In the genomic region with DNA sequence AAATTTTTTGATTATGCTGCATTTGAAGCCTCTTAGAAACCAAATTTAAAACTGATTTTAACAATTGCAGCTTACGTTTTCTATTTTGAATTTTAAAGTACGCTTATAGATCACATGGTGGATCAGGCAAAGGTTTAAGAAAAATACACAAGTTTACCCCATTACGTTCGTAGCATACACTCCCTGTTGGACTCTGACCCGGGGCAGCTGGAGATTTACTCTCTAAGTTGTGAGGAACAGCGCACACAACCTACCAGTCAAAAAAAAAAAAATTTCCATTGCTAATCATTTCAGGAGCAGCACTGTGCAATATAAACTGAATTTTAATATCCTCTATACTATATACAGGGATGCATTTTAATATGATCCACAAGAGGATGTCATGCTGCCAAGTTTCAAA, we compare ENCODE assay signal across 27 cellular contexts. TPM values are rescaled to one million over a fixed set of nuclear protein-coding genes. Genes with fewer than 3 reads are reported as not detected.
DNase-seq lines count a peak whose midpoint lies in the region; ATAC-seq, FAIRE-seq and TF ChIP-seq lines count a peak whose summit lies in the region.
"Had no signal": no experiment of that assay in that cellular context is flagged by ENCODE, and none has a peak within 500 bp of the region (broad histone marks: within the 10 kb centered on the region; RNA-seq: fewer than 3 reads in every experiment).

No MANE protein-coding gene starts in this region.

- no peak overlapping the region for H3K27ac ChIP-seq in colonic mucosa
- H3K27ac ChIP-seq in HepG2 (ENCODE audit: extremely low read length, insufficient read depth, low read length) = peak overlapping the region; percentile 28
- H3K27ac ChIP-seq in gastrocnemius medialis = peak overlapping the region; percentile 65 to 74 (median 66)
- H3K27ac ChIP-seq in caudate nucleus (ENCODE audit: low read depth, low read length) = no peak overlapping the region
- H3K27ac ChIP-seq: BLaER1 treated with 17β-estradiol and CSF1 and Interleukin-3, amounts not matched to agents 10 nM and 100 nM; HL-60; RWPE1 had no signal

- 67% methylated on average over 6 of the region's 6 CpGs for WGBS in HepG2 (ENCODE audit: low lambda C conversion rate)

- no peak overlapping the region for H3K4me3 ChIP-seq in colonic mucosa
- H3K4me3 ChIP-seq in HepG2 (replicated peaks in 1 of 3; ENCODE audit: insufficient read depth in 1 of 3, low read depth in 2 of 3, low read length in 3 of 3) = no peak overlapping the region
- H3K4me3 ChIP-seq in gastrocnemius medialis = no peak overlapping the region
- H3K4me3 ChIP-seq: BLaER1 treated with 17β-estradiol and CSF1 and Interleukin-3, amounts not matched to agents 10 nM and 100 nM; GM23338 had no signal

- peaks cover 18% of the 10 kb centered on the region for H3K4me1 Mint-ChIP-seq in activated T-cell treated with anti-CD3 and anti-CD28 coated beads, Interleukin-2, amount 50 U/mL, for 24 hours (ENCODE audit: low read depth)

- peaks cover 49% of the 10 kb centered on the region for H3K79me2 ChIP-seq in HepG2 (ENCODE audit: insufficient read depth, low read length)

- peak overlapping the region; percentile 67 for H3K27ac Mint-ChIP-seq in activated T-cell treated with anti-CD3 and anti-CD28 coated beads, Interleukin-2, amount 50 U/mL, for 24 hours
- H3K27ac Mint-ChIP-seq: GM23338 had no signal

- BruUV-seq in HepG2 (replicated peaks; lab: Mats Ljungman, UMichigan) = no TSS peak

- peaks cover 98% of the 10 kb centered on the region for H3K36me3 Mint-ChIP-seq in activated T-cell treated with anti-CD3 and anti-CD28 coated beads, Interleukin-2, amount 50 U/mL, for 24 hours (ENCODE audit: low read depth)

- no peak for TF ChIP-seq RAD21 in HepG2 (CRISPR knock-in tag; IDR thresholded peaks at IDR 0.05)

- no peak for FAIRE-seq in HepG2 (lab: Jason Lieb, UNC)
- FAIRE-seq: GM12892 had no signal

- POLR2A ChIA-PET in HepG2 (lab: Yijun Ruan, JAX) = no interaction called here

- H3K4me3 Mint-ChIP-seq in activated T-cell treated with anti-CD3 and anti-CD28 coated beads, Interleukin-2, amount 50 U/mL, for 24 hours = no peak overlapping the region
- H3K4me3 Mint-ChIP-seq: GM23338 had no signal

- H3K4me2 ChIP-seq in HepG2 (ENCODE audit: low read depth, low read length) = no peak overlapping the region
- H3K4me2 ChIP-seq: BLaER1 treated with 17β-estradiol and CSF1 and Interleukin-3, amounts not matched to agents 10 nM and 100 nM; GM23338 had no signal

- H3K36me3 ChIP-seq in colonic mucosa (peaks cover 20% of the 10 kb centered on the region), HepG2 (replicated peaks in 1 of 2; ENCODE audit: control insufficient read depth in 1 of 2, insufficient read depth in 2 of 2, low read length in 2 of 2) (peaks cover 18 to 75% of the 10 kb centered on the region in 2 experiments), gastrocnemius medialis (peaks cover 0 to 71% of the 10 kb centered on the region in 2 donors)

- ATAC-seq in HepG2 = peak; percentile 67
- no peak for ATAC-seq in gastrocnemius medialis
- ATAC-seq in GM18873 (IDR thresholded peaks at IDR 0.05; ENCODE audit: low FRiP score, unreplicated experiment) = no peak
- ATAC-seq: GM23338, HCT116 had no signal

- no peaks in the 10 kb centered on the region for H3K9me3 Mint-ChIP-seq in activated T-cell treated with anti-CD3 and anti-CD28 coated beads, Interleukin-2, amount 50 U/mL, for 24 hours
- H3K9me3 Mint-ChIP-seq: CD4-positive, alpha-beta memory T cell; GM23338 had no signal

- no peak for DNase-seq in activated T-cell treated with anti-CD3 and anti-CD28 coated beads, Interleukin-2, amount 50 U/mL, for 24 hours
- no peak for DNase-seq in activated T-cell treated with anti-CD3 and anti-CD28 coated beads, Interleukin-2, amount 50 U/mL, for 1 hour
- DNase-seq in colonic mucosa = peak; percentile 68
- DNase-seq in HepG2 (ENCODE audit: low spot score) = no peak
- DNase-seq in gastrocnemius medialis = no peak
- DNase-seq in caudate nucleus (lab: John Stamatoyannopoulos, UW) = no peak
- no peak for DNase-seq in SIG-M5 treated with dmso at 0.1 percent for 504 hours (lab: John Stamatoyannopoulos, UW; ENCODE audit: unreplicated experiment)
- DNase-seq: 8988T; CD4-positive, alpha-beta memory T cell; KG1; NCI-H1092; NCI-H1436 treated with DMSO at 0.1 percent for 48 hours; NCI-H2029; NCI-H226; NCI-H510A treated with DMSO at 0.1 percent for 48 hours; NCI-H774; NK-92 treated with Interleukin-12 subunit alpha and Interleukin-12 subunit beta, amount 100 ng/mL, for 24 hours; SHP77 treated with DMSO at 0.1 percent for 48 hours had no signal

- H3K9me3 ChIP-seq in colonic mucosa (no peaks in the 10 kb centered on the region), HepG2 (ENCODE audit: low read length) (no peaks in the 10 kb centered on the region), gastrocnemius medialis (no peaks in the 10 kb centered on the region)
- H3K9me3 ChIP-seq: BLaER1 treated with 17β-estradiol and CSF1 and Interleukin-3, amounts not matched to agents 10 nM and 100 nM had no signal

- H3K27me3 ChIP-seq in colonic mucosa = no peaks in the 10 kb centered on the region
- no peaks in the 10 kb centered on the region; a peak in 1 of 5 replicates for H3K27me3 ChIP-seq in HepG2 (ENCODE audit: control insufficient read depth in 1 of 2, insufficient read depth in 2 of 2, low read length in 2 of 2)
- no peaks in the 10 kb centered on the region for H3K27me3 ChIP-seq in gastrocnemius medialis
- H3K27me3 ChIP-seq: BLaER1 treated with 17β-estradiol and CSF1 and Interleukin-3, amounts not matched to agents 10 nM and 100 nM had no signal

- intact Hi-C loops in colonic mucosa (cut with DNase I) = no loop called here
- intact Hi-C loops in HepG2 (cut with micrococcal nuclease; ENCODE audit: unreplicated experiment) = loop anchor here (5.0 kb wide), 1 partner anchor 1295 kb away; no protein-coding TSS in a partner anchor
- intact Hi-C loops in gastrocnemius medialis (cut with DNase I; ENCODE audit: low total_unique reads) = no loop called here

- H3K4me1 ChIP-seq in colonic mucosa (no peaks in the 10 kb centered on the region), HepG2 (ENCODE audit: insufficient read depth, low read length) (peaks cover 20% of the 10 kb centered on the region), gastrocnemius medialis (peaks cover 61 to 70% of the 10 kb centered on the region in 2 donors)
- H3K4me1 ChIP-seq: BLaER1 treated with 17β-estradiol and CSF1 and Interleukin-3, amounts not matched to agents 10 nM and 100 nM had no signal

- TF ChIP-seq EP300 in HepG2 (IDR thresholded peaks at IDR 0.05; ENCODE audit: low read depth in 2 of 2, low read length in 2 of 2) (no peak), HepG2 (CRISPR knock-in tag; IDR thresholded peaks at IDR 0.05; ENCODE audit: borderline replicate concordance) (no peak)

- TF ChIP-seq CTCF in colonic mucosa (IDR thresholded peaks at IDR 0.05) (no peak), HepG2 (CRISPR knock-in tag; IDR thresholded peaks at IDR 0.05) (no peak), gastrocnemius medialis (IDR thresholded peaks at IDR 0.05 in 4 of 5, conservative IDR thresholded peaks at IDR 0.05 in 1 of 5) (no peak)

- TF ChIP-seq POLR2A in HepG2 (IDR thresholded peaks at IDR 0.05; ENCODE audit: insufficient read depth in 1 of 2, low read depth in 2 of 2, low read length in 2 of 2) (no peak), gastrocnemius medialis (IDR thresholded peaks at IDR 0.05) (no peak)

- H3K27me3 Mint-ChIP-seq in activated T-cell treated with anti-CD3 and anti-CD28 coated beads, Interleukin-2, amount 50 U/mL, for 24 hours = no peaks in the 10 kb centered on the region
- H3K27me3 Mint-ChIP-seq: CD4-positive, alpha-beta memory T cell had no signal

- H3K9ac ChIP-seq in colonic mucosa (ENCODE audit: low read depth in 2 of 2, low read length in 2 of 2) = no peak overlapping the region
- no peak overlapping the region for H3K9ac ChIP-seq in HepG2 (ENCODE audit: insufficient read depth, low read depth, low read length)
- H3K9ac ChIP-seq: BLaER1 treated with 17β-estradiol and CSF1 and Interleukin-3, amounts not matched to agents 10 nM and 100 nM had no signal

- no peak overlapping the region for H2AFZ ChIP-seq in HepG2 (ENCODE audit: low read length)
- H2AFZ ChIP-seq: GM23338 had no signal

- in situ Hi-C loops in HepG2 (cut with HindIII; ENCODE audit: extremely low pct_ligation_motif_present, low pct_unique_long_range_greater_than_20kb) (no loop called here), gastrocnemius medialis (cut with MboI; ENCODE audit: low sequenced_read_pairs in 4 of 4) (no loop called here)

- peaks cover under 1% of the 10 kb centered on the region for H4K20me1 ChIP-seq in HepG2 (ENCODE audit: insufficient read depth, low read length)

- CTCF ChIA-PET in HepG2 (lab: Yijun Ruan, JAX; ENCODE audit: low intra/inter-chr PET ratio, low total read pairs) = no interaction called here

RNA-seq across cellular contexts. Expression of gene CSDE1, which starts 20.5 kb away (rescaled TPM):
- total RNA-seq in colonic mucosa (100 to 1,000 TPM; 381 to 523 TPM), HepG2 (2016; rRNA removed; fragmentation: Illumina TruSeq; extraction: Trizol) (313 and 582 TPM in 2 replicates), gastrocnemius medialis (1,000 to 10,000 TPM; 2,331 to 4,024 (median 3,697) TPM)
- 97.9 and 113 TPM in 2 replicates for total RNA-seq in HepG2 (2016; cell fraction: cytosol; rRNA removed; fragmentation: Illumina TruSeq; extraction: Trizol; ENCODE audit: low read depth)
- 314 and 565 TPM in 2 replicates for total RNA-seq in HepG2 (2016; cell fraction: insoluble cytoplasmic fraction; rRNA removed; fragmentation: Illumina TruSeq; extraction: Trizol)
- total RNA-seq in HepG2 (2016; cell fraction: membrane; rRNA removed; fragmentation: Illumina TruSeq; extraction: Trizol) = 270 and 306 TPM in 2 replicates
- total RNA-seq in HepG2 (2016; cell fraction: nucleus; rRNA removed; fragmentation: Illumina TruSeq; extraction: Trizol) = 236 and 265 TPM in 2 replicates
- polyA plus RNA-seq in HepG2 (2011; rRNA removed) = 115 and 150 TPM in 2 replicates
- 130 and 182 TPM in 2 replicates for polyA plus RNA-seq in HepG2 (2011; cell fraction: cytosol; rRNA removed)
- 88.2 and 91.1 TPM in 2 replicates for polyA plus RNA-seq in HepG2 (2011; cell fraction: nucleus; rRNA removed)
- polyA plus RNA-seq in HepG2 (2012) = 455 and 466 TPM in 2 replicates
- polyA plus RNA-seq in HepG2 (2016; cell fraction: cytosol; fragmentation: Illumina TruSeq; extraction: Trizol; ENCODE audit: low read depth) = 72.4 and 73.9 TPM in 2 replicates
- polyA plus RNA-seq in HepG2 (2016; cell fraction: insoluble cytoplasmic fraction; fragmentation: Illumina TruSeq; extraction: Trizol; ENCODE audit: low read depth) = 382 and 405 TPM in 2 replicates
- 148 and 175 TPM in 2 replicates for polyA plus RNA-seq in HepG2 (2016; cell fraction: membrane; fragmentation: Illumina TruSeq; extraction: Trizol; ENCODE audit: low read depth)
- 211 and 222 TPM in 2 replicates for polyA plus RNA-seq in HepG2 (2016; cell fraction: nucleus; fragmentation: Illumina TruSeq; extraction: Trizol; ENCODE audit: insufficient read depth, low read depth)
- polyA minus RNA-seq in HepG2 (2011; rRNA and poly(A)+ RNA removed; ENCODE audit: low replicate concordance) = 174 and 286 TPM in 2 replicates
- polyA minus RNA-seq in HepG2 (2011; cell fraction: cytosol; rRNA and poly(A)+ RNA removed) = 263 and 264 TPM in 2 replicates
- polyA minus RNA-seq in HepG2 (2011; cell fraction: nucleus; rRNA and poly(A)+ RNA removed) = 272 and 276 TPM in 2 replicates

RNA-seq across cellular contexts. Expression of gene NRAS, which starts 20.7 kb away (rescaled TPM):
- total RNA-seq in colonic mucosa = 10 to 100 TPM; 40.6 to 54.8 TPM
- 58.8 and 96.2 TPM in 2 replicates for total RNA-seq in HepG2 (2016; rRNA removed; fragmentation: Illumina TruSeq; extraction: Trizol)
- 8.6 and 9.7 TPM in 2 replicates for total RNA-seq in HepG2 (2016; cell fraction: cytosol; rRNA removed; fragmentation: Illumina TruSeq; extraction: Trizol; ENCODE audit: low read depth)
- total RNA-seq in HepG2 (2016; cell fraction: insoluble cytoplasmic fraction; rRNA removed; fragmentation: Illumina TruSeq; extraction: Trizol) = 58.1 and 100 TPM in 2 replicates
- 44.9 and 45.2 TPM in 2 replicates for total RNA-seq in HepG2 (2016; cell fraction: membrane; rRNA removed; fragmentation: Illumina TruSeq; extraction: Trizol)
- 26.3 and 29.5 TPM in 2 replicates for total RNA-seq in HepG2 (2016; cell fraction: nucleus; rRNA removed; fragmentation: Illumina TruSeq; extraction: Trizol)
- polyA plus RNA-seq in HepG2 (2011; rRNA removed) = 26.9 and 38.6 TPM in 2 replicates
- 16.4 and 26.5 TPM in 2 replicates for polyA plus RNA-seq in HepG2 (2011; cell fraction: cytosol; rRNA removed)
- 5.8 and 7.9 TPM in 2 replicates for polyA plus RNA-seq in HepG2 (2011; cell fraction: nucleus; rRNA removed)
- 27.6 and 33.3 TPM in 2 replicates for polyA plus RNA-seq in HepG2 (2012)
- polyA plus RNA-seq in HepG2 (2016; cell fraction: cytosol; fragmentation: Illumina TruSeq; extraction: Trizol; ENCODE audit: low read depth) = 7.5 and 9.2 TPM in 2 replicates
- 91.0 and 103 TPM in 2 replicates for polyA plus RNA-seq in HepG2 (2016; cell fraction: insoluble cytoplasmic fraction; fragmentation: Illumina TruSeq; extraction: Trizol; ENCODE audit: low read depth)
- 30.3 and 31.9 TPM in 2 replicates for polyA plus RNA-seq in HepG2 (2016; cell fraction: membrane; fragmentation: Illumina TruSeq; extraction: Trizol; ENCODE audit: low read depth)
- 33.7 and 34.2 TPM in 2 replicates for polyA plus RNA-seq in HepG2 (2016; cell fraction: nucleus; fragmentation: Illumina TruSeq; extraction: Trizol; ENCODE audit: insufficient read depth, low read depth)
- 19.6 and 37.8 TPM in 2 replicates for polyA minus RNA-seq in HepG2 (2011; rRNA and poly(A)+ RNA removed; ENCODE audit: low replicate concordance)
- polyA minus RNA-seq in HepG2 (2011; cell fraction: cytosol; rRNA and poly(A)+ RNA removed) = 37.4 and 37.5 TPM in 2 replicates
- polyA minus RNA-seq in HepG2 (2011; cell fraction: nucleus; rRNA and poly(A)+ RNA removed) = 24.2 and 29.1 TPM in 2 replicates
- 10 to 100 TPM in 1 of 4 donors, 1 to 10 TPM in 3; 3.9 to 10.8 (median 6.6) TPM for total RNA-seq in gastrocnemius medialis

RNA-seq across cellular contexts. Expression of gene AMPD1, which starts 42.0 kb away (rescaled TPM):
- total RNA-seq in colonic mucosa (1 to 10 TPM in 1 of 2 donors, under 1 TPM in 1; 0.50 to 1.4 TPM), HepG2 (2016; rRNA removed; fragmentation: Illumina TruSeq; extraction: Trizol) (not detected in 2 replicates), gastrocnemius medialis (10 to 100 TPM; 43.5 to 93.4 (median 68.1) TPM)
- not detected in 2 replicates for total RNA-seq in HepG2 (2016; cell fraction: cytosol; rRNA removed; fragmentation: Illumina TruSeq; extraction: Trizol; ENCODE audit: low read depth)
- total RNA-seq in HepG2 (2016; cell fraction: insoluble cytoplasmic fraction; rRNA removed; fragmentation: Illumina TruSeq; extraction: Trizol) = not detected in 2 replicates
- total RNA-seq in HepG2 (2016; cell fraction: membrane; rRNA removed; fragmentation: Illumina TruSeq; extraction: Trizol) = not detected in 2 replicates
- total RNA-seq in HepG2 (2016; cell fraction: nucleus; rRNA removed; fragmentation: Illumina TruSeq; extraction: Trizol) = not detected in 2 replicates
- not detected in 2 replicates for polyA plus RNA-seq in HepG2 (2011; rRNA removed)
- polyA plus RNA-seq in HepG2 (2011; cell fraction: cytosol; rRNA removed) = not detected in 2 replicates
- polyA plus RNA-seq in HepG2 (2011; cell fraction: nucleus; rRNA removed) = not detected in 2 replicates
- polyA plus RNA-seq in HepG2 (2012) = not detected in 2 replicates
- polyA plus RNA-seq in HepG2 (2016; cell fraction: cytosol; fragmentation: Illumina TruSeq; extraction: Trizol; ENCODE audit: low read depth) = not detected in 2 replicates
- not detected in 2 replicates for polyA plus RNA-seq in HepG2 (2016; cell fraction: insoluble cytoplasmic fraction; fragmentation: Illumina TruSeq; extraction: Trizol; ENCODE audit: low read depth)
- polyA plus RNA-seq in HepG2 (2016; cell fraction: membrane; fragmentation: Illumina TruSeq; extraction: Trizol; ENCODE audit: low read depth) = not detected in 2 replicates
- polyA plus RNA-seq in HepG2 (2016; cell fraction: nucleus; fragmentation: Illumina TruSeq; extraction: Trizol; ENCODE audit: insufficient read depth, low read depth) = not detected in 2 replicates
- polyA minus RNA-seq in HepG2 (2011; rRNA and poly(A)+ RNA removed; ENCODE audit: low replicate concordance) = 0.33 TPM in 1 of 2 replicates, not detected in the other
- not detected in 2 replicates for polyA minus RNA-seq in HepG2 (2011; cell fraction: cytosol; rRNA and poly(A)+ RNA removed)
- not detected in 2 replicates for polyA minus RNA-seq in HepG2 (2011; cell fraction: nucleus; rRNA and poly(A)+ RNA removed)
- total RNA-seq: CD4-positive, alpha-beta memory T cell; G401; GM23338; HT1080 had no signal
- polyA plus RNA-seq: CD4-positive, alpha-beta memory T cell had no signal

RNA-seq across cellular contexts. Expression of gene SIKE1, which starts 43.2 kb away (rescaled TPM):
- total RNA-seq in colonic mucosa (10 to 100 TPM; 41.6 to 42.1 TPM), HepG2 (2016; rRNA removed; fragmentation: Illumina TruSeq; extraction: Trizol) (58.4 and 97.5 TPM in 2 replicates), gastrocnemius medialis (10 to 100 TPM; 25.7 to 37.8 (median 36.3) TPM)
- 19.0 and 28.0 TPM in 2 replicates for total RNA-seq in HepG2 (2016; cell fraction: cytosol; rRNA removed; fragmentation: Illumina TruSeq; extraction: Trizol; ENCODE audit: low read depth)
- 53.5 and 88.0 TPM in 2 replicates for total RNA-seq in HepG2 (2016; cell fraction: insoluble cytoplasmic fraction; rRNA removed; fragmentation: Illumina TruSeq; extraction: Trizol)
- total RNA-seq in HepG2 (2016; cell fraction: membrane; rRNA removed; fragmentation: Illumina TruSeq; extraction: Trizol) = 42.0 and 48.0 TPM in 2 replicates
- total RNA-seq in HepG2 (2016; cell fraction: nucleus; rRNA removed; fragmentation: Illumina TruSeq; extraction: Trizol) = 30.4 and 38.9 TPM in 2 replicates
- 33.5 and 36.5 TPM in 2 replicates for polyA plus RNA-seq in HepG2 (2011; rRNA removed)
- 28.5 and 33.7 TPM in 2 replicates for polyA plus RNA-seq in HepG2 (2011; cell fraction: cytosol; rRNA removed)
- polyA plus RNA-seq in HepG2 (2011; cell fraction: nucleus; rRNA removed) = 19.4 and 21.6 TPM in 2 replicates
- polyA plus RNA-seq in HepG2 (2012) = 33.5 and 38.3 TPM in 2 replicates
- 21.0 and 30.9 TPM in 2 replicates for polyA plus RNA-seq in HepG2 (2016; cell fraction: cytosol; fragmentation: Illumina TruSeq; extraction: Trizol; ENCODE audit: low read depth)
- polyA plus RNA-seq in HepG2 (2016; cell fraction: insoluble cytoplasmic fraction; fragmentation: Illumina TruSeq; extraction: Trizol; ENCODE audit: low read depth) = 48.0 and 55.9 TPM in 2 replicates
- 16.2 and 22.6 TPM in 2 replicates for polyA plus RNA-seq in HepG2 (2016; cell fraction: membrane; fragmentation: Illumina TruSeq; extraction: Trizol; ENCODE audit: low read depth)
- polyA plus RNA-seq in HepG2 (2016; cell fraction: nucleus; fragmentation: Illumina TruSeq; extraction: Trizol; ENCODE audit: insufficient read depth, low read depth) = 30.6 and 34.2 TPM in 2 replicates
- 32.6 and 42.5 TPM in 2 replicates for polyA minus RNA-seq in HepG2 (2011; rRNA and poly(A)+ RNA removed; ENCODE audit: low replicate concordance)
- polyA minus RNA-seq in HepG2 (2011; cell fraction: cytosol; rRNA and poly(A)+ RNA removed) = 32.5 and 34.0 TPM in 2 replicates
- polyA minus RNA-seq in HepG2 (2011; cell fraction: nucleus; rRNA and poly(A)+ RNA removed) = 44.3 and 53.9 TPM in 2 replicates

Comparison
In these comparisons a context has a peak if more than half of its experiments do, and no peak if none do; other contexts are left out.
1. H3K27ac ChIP-seq: peak in HepG2 (single experiment) and gastrocnemius medialis (4 of 4); none in colonic mucosa (single experiment) and caudate nucleus (single experiment).
2. RNA of gene CSDE1, which starts 20.5 kb away (total RNA-seq): 2,331 to 4,024 TPM in gastrocnemius medialis; 381 to 523 TPM in colonic mucosa and 97.9 to 582 TPM in HepG2; every median in the first group is over 4 times any median in the second.
3. RNA of gene AMPD1, which starts 42.0 kb away (total RNA-seq): 43.5 to 93.4 TPM in gastrocnemius medialis; 0.50 to 1.4 TPM in colonic mucosa and not detected in HepG2; every median in the first group is over 10 times any median in the second.